17 cellular contexts compared by ENCODE assay signal in genomic region chr19:40413291-40413994, GRCh38. TPM values are rescaled to one million over a fixed set of nuclear protein-coding genes. Genes with fewer than 3 reads are reported as not detected.
DNase-seq lines count a peak whose midpoint lies in the region; ATAC-seq and TF ChIP-seq lines count a peak whose summit lies in the region.
"Had no signal": no experiment of that assay in that cellular context is flagged by ENCODE, and none has a peak within 500 bp of the region (broad histone marks: within the 10 kb centered on the region; RNA-seq: fewer than 3 reads in every experiment).

Gene PRX (minus strand): TSS chr19:40413378. CDS start chr19:40407932, 5,446 bp downstream.

- H3K4me1 Mint-ChIP-seq in natural killer cell treated with Interleukin-12 subunit alpha and Interleukin-12 subunit beta and Interleukin-15 and Interleukin-18, amount 100 ng/mL, for 72 hours (ENCODE audit: low read depth in 2 of 2) = peaks cover 31 to 36% of the 10 kb centered on the region in 2 donors

- TF ChIP-seq CTCF in esophagus muscularis mucosa (IDR thresholded peaks at IDR 0.05) = no peak

- H3K27ac Mint-ChIP-seq in natural killer cell treated with Interleukin-12 subunit alpha and Interleukin-12 subunit beta and Interleukin-15 and Interleukin-18, amount 100 ng/mL, for 72 hours = no peak within 1 kb of the TSS
- H3K27ac Mint-ChIP-seq: CD4-positive, alpha-beta T cell had no signal

- ATAC-seq in natural killer cell treated with Interleukin-12 subunit alpha and Interleukin-12 subunit beta and Interleukin-15 and Interleukin-18, amount 100 ng/mL, for 72 hours = no peak
- no peak for ATAC-seq in HG03442 (IDR thresholded peaks at IDR 0.05; ENCODE audit: unreplicated experiment)
- ATAC-seq: mucosa of descending colon had no signal

- DNase-seq in NCI-H2227 (lab: John Stamatoyannopoulos, UW; ENCODE audit: unreplicated experiment) = peak; percentile 79
- DNase-seq in esophagus muscularis mucosa (ENCODE audit: extremely low spot score) = no peak
- DNase-seq in natural killer cell treated with Interleukin-12 subunit alpha and Interleukin-12 subunit beta and Interleukin-15 and Interleukin-18, amount 100 ng/mL, for 72 hours (ENCODE audit: low spot score) = no peak
- DNase-seq in NCI-H2081 (lab: John Stamatoyannopoulos, UW) = no peak
- DNase-seq in posterior cingulate gyrus = no peak
- DNase-seq in DMS79 treated with DMSO at 0.1 percent for 48 hours (lab: John Stamatoyannopoulos, UW) = no peak
- DNase-seq: activated CD4-positive, alpha-beta T cell treated with anti-CD3 and anti-CD28 coated beads for 1 hour; activated effector memory CD4-positive, alpha-beta T cell treated with Interleukin-2 at 50 U/mL for 16 hours; CD4-positive, alpha-beta T cell; foreskin fibroblast; GOT3; mucosa of descending colon; NCI-H526 treated with DMSO at 0.1 percent for 48 hours; small intestine had no signal

- WGBS in esophagus muscularis mucosa = 57% methylated on average over 9 of the region's 20 CpGs

- H3K36me3 ChIP-seq in ES-I3 (ENCODE audit: insufficient read depth, low read length) (no peaks in the 10 kb centered on the region), esophagus muscularis mucosa (no peaks in the 10 kb centered on the region)

- TF ChIP-seq EP300 in esophagus muscularis mucosa (IDR thresholded peaks at IDR 0.05) = no peak

- intact Hi-C loops in esophagus muscularis mucosa (cut with DNase I) = no loop called here
- intact Hi-C loops in posterior cingulate gyrus (cut with DNase I) = no loop called here

- peaks cover 0 to 3% of the 10 kb centered on the region in 2 donors for H3K27me3 Mint-ChIP-seq in natural killer cell treated with Interleukin-12 subunit alpha and Interleukin-12 subunit beta and Interleukin-15 and Interleukin-18, amount 100 ng/mL, for 72 hours
- H3K27me3 Mint-ChIP-seq: central memory CD8-positive, alpha-beta T cell had no signal

- H3K9ac ChIP-seq in ES-I3 (ENCODE audit: low read depth, low read length) = peak within 1 kb of the TSS; percentile 19; the same call in 1 of the 2 replicates

- H3K4me1 ChIP-seq in ES-I3 (ENCODE audit: insufficient read depth, low read length) (peaks cover 26% of the 10 kb centered on the region), esophagus muscularis mucosa (peaks cover 48 to 56% (median 51%) of the 10 kb centered on the region in 4 donors)

- H3K27me3 ChIP-seq in esophagus muscularis mucosa = no peaks in the 10 kb centered on the region

- no peaks in the 10 kb centered on the region for H3K36me3 Mint-ChIP-seq in natural killer cell treated with Interleukin-12 subunit alpha and Interleukin-12 subunit beta and Interleukin-15 and Interleukin-18, amount 100 ng/mL, for 72 hours

- no peaks in the 10 kb centered on the region for H3K9me3 ChIP-seq in ES-I3 (ENCODE audit: control insufficient read depth, insufficient read depth, low read length)
- no peaks in the 10 kb centered on the region for H3K9me3 ChIP-seq in esophagus muscularis mucosa
- H3K9me3 ChIP-seq: mucosa of descending colon had no signal

- peak within 1 kb of the TSS; percentile 4 for H3K4me3 Mint-ChIP-seq in natural killer cell treated with Interleukin-12 subunit alpha and Interleukin-12 subunit beta and Interleukin-15 and Interleukin-18, amount 100 ng/mL, for 72 hours
- H3K4me3 Mint-ChIP-seq: CD4-positive, alpha-beta T cell; central memory CD8-positive, alpha-beta T cell had no signal

- peak within 1 kb of the TSS; percentile 60 to 73 (median 68) for H3K27ac ChIP-seq in esophagus muscularis mucosa (replicated peaks in 1 of 4)

- H3K9me3 Mint-ChIP-seq in natural killer cell treated with Interleukin-12 subunit alpha and Interleukin-12 subunit beta and Interleukin-15 and Interleukin-18, amount 100 ng/mL, for 72 hours = no peaks in the 10 kb centered on the region
- H3K9me3 Mint-ChIP-seq: CD4-positive, alpha-beta T cell; central memory CD8-positive, alpha-beta T cell had no signal

- no peak for TF ChIP-seq POLR2A in esophagus muscularis mucosa (IDR thresholded peaks at IDR 0.05; ENCODE audit: low read depth)

- H3K4me3 ChIP-seq in esophagus muscularis mucosa = no peak within 1 kb of the TSS
- H3K4me3 ChIP-seq: mucosa of descending colon had no signal

RNA-seq across cellular contexts. Expression of gene PRX, which starts in this region (rescaled TPM):
- total RNA-seq in esophagus muscularis mucosa = 10 to 100 TPM in 2 of 4 donors, 1 to 10 TPM in 2; 5.8 to 12.4 (median 8.8) TPM
- under 1 TPM; 0.48 to 0.78 TPM for total RNA-seq in natural killer cell treated with Interleukin-12 subunit alpha and Interleukin-12 subunit beta and Interleukin-15 and Interleukin-18, amount 100 ng/mL, for 72 hours
